In the genomic region with DNA sequence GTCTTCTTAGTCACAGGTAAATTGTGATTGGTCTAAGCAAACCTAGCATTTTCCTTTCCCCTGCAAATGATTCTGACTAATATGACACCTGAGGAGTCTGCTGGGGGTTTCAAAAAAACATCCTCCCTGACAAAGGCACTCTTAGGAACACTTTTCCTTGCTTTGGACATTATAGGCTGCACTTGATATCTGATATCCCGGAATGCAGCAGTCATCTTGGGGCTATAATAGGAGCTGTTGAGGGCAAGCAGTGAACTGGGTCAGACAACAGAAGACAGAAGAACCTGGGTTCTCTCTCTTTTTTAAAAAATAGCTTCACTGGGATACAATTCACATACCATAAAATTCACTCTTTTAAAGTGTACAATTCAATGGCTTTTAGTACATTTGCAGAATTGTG, we compare ENCODE assay signal across 19 cellular contexts.
DNase-seq lines count a peak whose midpoint lies in the region; ATAC-seq and TF ChIP-seq lines count a peak whose summit lies in the region.
"Had no signal": no experiment of that assay in that cellular context is flagged by ENCODE, and none has a peak within 500 bp of the region (broad histone marks: within the 10 kb centered on the region; RNA-seq: fewer than 3 reads in every experiment).

No MANE protein-coding gene starts in this region.

- TF ChIP-seq CTCF in psoas muscle (IDR thresholded peaks at IDR 0.05) = no peak
- no peak for TF ChIP-seq CTCF in MM.1S (IDR thresholded peaks at IDR 0.05; ENCODE audit: low read length)

- H3K9me3 ChIP-seq in psoas muscle (no peaks in the 10 kb centered on the region), MM.1S (replicated peaks; ENCODE audit: insufficient read depth, low read length) (no peaks in the 10 kb centered on the region), right cardiac atrium (ENCODE audit: control insufficient read depth, low read length) (no peaks in the 10 kb centered on the region)
- H3K9me3 ChIP-seq: BLaER1 had no signal

- H3K4me1 ChIP-seq in psoas muscle (peaks cover 3% of the 10 kb centered on the region), MM.1S (ENCODE audit: low read length) (no peaks in the 10 kb centered on the region), right cardiac atrium (ENCODE audit: control insufficient read depth, insufficient read depth, low read length) (no peaks in the 10 kb centered on the region)
- H3K4me1 ChIP-seq: BLaER1 had no signal

- H3K4me2 ChIP-seq in MM.1S (ENCODE audit: low read depth, low read length) = no peak overlapping the region
- H3K4me2 ChIP-seq: BLaER1 had no signal

- H3K27me3 ChIP-seq in psoas muscle (ENCODE audit: insufficient read depth in 3 of 3, low read length in 2 of 3) (no peaks in the 10 kb centered on the region), MM.1S (replicated peaks; ENCODE audit: insufficient read depth, low read length) (no peaks in the 10 kb centered on the region), right cardiac atrium (ENCODE audit: control insufficient read depth, insufficient read depth) (no peaks in the 10 kb centered on the region)
- H3K27me3 ChIP-seq: BLaER1 had no signal

- no peaks in the 10 kb centered on the region for H3K9me2 ChIP-seq in MM.1S (replicated peaks; ENCODE audit: insufficient read depth, low read length)

- H3K4me3 ChIP-seq in psoas muscle (no peak overlapping the region), MM.1S (ENCODE audit: low read length) (no peak overlapping the region), right cardiac atrium (ENCODE audit: low read length) (no peak overlapping the region)
- H3K4me3 ChIP-seq: BLaER1, GM12878, GM23248 had no signal

- H3K36me3 ChIP-seq in psoas muscle (ENCODE audit: insufficient read depth in 1 of 2, low read depth in 1 of 2) (no peaks in the 10 kb centered on the region), MM.1S (replicated peaks; ENCODE audit: insufficient read depth, low read length) (no peaks in the 10 kb centered on the region)
- H3K36me3 ChIP-seq: BLaER1 had no signal

- DNase-seq in NCI-H2107 treated with DMSO at 0.1 percent for 48 hours (lab: John Stamatoyannopoulos, UW; ENCODE audit: unreplicated experiment) = peak; percentile 7
- no peak for DNase-seq in NCI-H2107 (lab: John Stamatoyannopoulos, UW)
- DNase-seq in NCI-H69 (lab: John Stamatoyannopoulos, UW) = peak; percentile 5
- no peak for DNase-seq in psoas muscle
- peak; percentile 8 for DNase-seq in superior temporal gyrus (ENCODE audit: extremely low spot score)
- no peak for DNase-seq in MM.1S
- DNase-seq in right cardiac atrium = no peak
- DNase-seq: CD4-positive, alpha-beta T cell; CD8-positive, alpha-beta memory T cell; DMS 273 treated with DMSO at 0.1 percent for 48 hours; DMS79; EL; GDM1; GM23248; H7; HCEC 1CT had no signal

- ATAC-seq in psoas muscle (peak in 3 of 4 donors; percentile 56 to 64 (median 58)), right cardiac atrium (no peak)
- ATAC-seq: GM12878 had no signal

- no peak overlapping the region for H3K9ac ChIP-seq in MM.1S (ENCODE audit: low read length)
- H3K9ac ChIP-seq: BLaER1, GM23248 had no signal

- H3F3A ChIP-seq in MM.1S (ENCODE audit: insufficient read depth, low read length) = no peaks in the 10 kb centered on the region

- no peaks in the 10 kb centered on the region for H3K79me2 ChIP-seq in MM.1S (ENCODE audit: low read length)

- H4K20me1 ChIP-seq in MM.1S (ENCODE audit: insufficient read depth, low read length) = no peaks in the 10 kb centered on the region
- H4K20me1 ChIP-seq: BLaER1 had no signal

- WGBS in psoas muscle, 3 donors = 47 to 70% (median 54%) methylated on average over 1 of the region's 1 CpG
- WGBS in right cardiac atrium = 87% methylated on average over 1 of the region's 1 CpG

- intact Hi-C loops in psoas muscle (cut with DNase I) = no loop called here
- intact Hi-C loops in right cardiac atrium (cut with DNase I) = no loop called here

- H3K27ac ChIP-seq in psoas muscle = no peak overlapping the region
- H3K27ac ChIP-seq in MM.1S (ENCODE audit: low read length) = no peak overlapping the region
- H3K27ac ChIP-seq in right cardiac atrium (ENCODE audit: low read length) = no peak overlapping the region
- H3K27ac ChIP-seq: 22Rv1, BLaER1, GM23248 had no signal

- H2AFZ ChIP-seq in MM.1S (ENCODE audit: low read length) = no peak overlapping the region
- H2AFZ ChIP-seq: GM23248 had no signal

Comparison
In these comparisons a context has a peak if more than half of its experiments do, and no peak if none do; other contexts are left out.
1. DNase-seq: peak in NCI-H2107 treated with DMSO at 0.1 percent for 48 hours (single experiment), NCI-H69 (single experiment) and superior temporal gyrus (single experiment); none in NCI-H2107 (single experiment), psoas muscle (0 of 2), MM.1S (single experiment) and right cardiac atrium (0 of 3).
2. ATAC-seq: peak in psoas muscle (3 of 4); none in right cardiac atrium (0 of 2).